Comparison of ENCODE assay signal across 8 cellular contexts in the genomic region with DNA sequence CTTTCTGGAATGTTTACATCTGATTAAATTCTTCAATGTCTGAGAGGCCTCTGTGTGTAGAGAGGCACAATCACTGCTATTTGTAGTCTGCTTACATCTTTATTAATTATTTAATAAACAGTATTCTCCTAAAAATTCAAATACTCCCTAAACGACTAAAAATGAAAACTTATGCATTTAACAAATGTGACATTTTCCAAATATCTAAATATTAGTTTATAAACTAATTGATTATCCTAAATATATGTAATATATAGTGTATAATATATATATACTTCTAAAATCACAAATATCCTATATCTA.
"Had no signal": no experiment of that assay in that cellular context is flagged by ENCODE, and none has a peak within 500 bp of the region (broad histone marks: within the 10 kb centered on the region; RNA-seq: fewer than 3 reads in every experiment).

No MANE protein-coding gene starts in this region.

- H3K4me2 ChIP-seq: hepatocyte had no signal

- H3K36me3 ChIP-seq: adrenal gland, cardiac muscle cell, esophagus muscularis mucosa, left lung, pancreas, stomach, uterus had no signal

- H3K4me3 ChIP-seq: adrenal gland, cardiac muscle cell, esophagus muscularis mucosa, hepatocyte, left lung, pancreas, stomach, uterus had no signal

- H2AFZ ChIP-seq: hepatocyte had no signal

- H3K79me2 ChIP-seq: hepatocyte had no signal

- H3K4me1 ChIP-seq: adrenal gland, pancreas, uterus had no signal

- H3K27me3 ChIP-seq: adrenal gland, cardiac muscle cell, esophagus muscularis mucosa, hepatocyte, left lung, pancreas, stomach, uterus had no signal

- H3K27ac ChIP-seq: adrenal gland, cardiac muscle cell, esophagus muscularis mucosa, hepatocyte, pancreas, stomach had no signal

- H3K9me3 ChIP-seq: adrenal gland, esophagus muscularis mucosa, left lung, pancreas, stomach, uterus had no signal
